8 cellular contexts compared by ENCODE assay signal in genomic region chr1:91282695-91283420, GRCh38.
DNase-seq lines count a peak whose midpoint lies in the region; ATAC-seq and TF ChIP-seq lines count a peak whose summit lies in the region.

No MANE protein-coding gene starts in this region.

- intact Hi-C loops in posterior cingulate gyrus (cut with DNase I), result loop anchor here (2.0 to 5.0 kb wide), 3 partner anchors 116 to 644 kb away; partner anchors contain the start of gene CDC7

- TF ChIP-seq CTCF in AG09309 (IDR thresholded peaks at IDR 0.05; ENCODE audit: control insufficient read depth, insufficient read depth, low read depth, low read length, missing control alignments) (peak; percentile 76), OCI-LY3 (IDR thresholded peaks at IDR 0.05; ENCODE audit: low read depth, low read length) (peak; percentile 78)

- no peak overlapping the region for H3K27ac ChIP-seq in OCI-LY3 (ENCODE audit: low read length)

- no peaks in the 10 kb centered on the region for H4K20me1 ChIP-seq in OCI-LY3 (ENCODE audit: insufficient read depth, low read length)

- peak overlapping the region; percentile 6 for H3K9ac ChIP-seq in OCI-LY3 (ENCODE audit: low read length)

- no peaks in the 10 kb centered on the region for H3K4me1 ChIP-seq in OCI-LY3 (ENCODE audit: low read length)

- H3K4me3 ChIP-seq in AG09309 (ENCODE audit: control insufficient read depth, low read depth, low read length) (no peak overlapping the region), OCI-LY3 (ENCODE audit: low read length) (peak overlapping the region; percentile 79)

- H3K4me2 ChIP-seq in OCI-LY3 (ENCODE audit: low read length), result peak overlapping the region; percentile 66

- H3K9me3 ChIP-seq in OCI-LY3 (ENCODE audit: insufficient read depth, low read length), result no peaks in the 10 kb centered on the region

- H3K27me3 ChIP-seq in OCI-LY3 (ENCODE audit: low read depth, low read length), result no peaks in the 10 kb centered on the region

- no peaks in the 10 kb centered on the region for H3K79me2 ChIP-seq in OCI-LY3 (ENCODE audit: low read length)

- ATAC-seq in GM18502 (IDR thresholded peaks at IDR 0.05; ENCODE audit: poor library complexity, unreplicated experiment) (peak; percentile 79), GM21360 (IDR thresholded peaks at IDR 0.05; ENCODE audit: unreplicated experiment) (no peak)

- DNase-seq in AG09309 (ENCODE audit: low read depth) (peak; percentile 47), HuH-7 (ENCODE audit: low spot score) (peak; percentile 52), glomerular visceral epithelial cell (ENCODE audit: extremely low spot score) (peak; percentile 63), posterior cingulate gyrus (peak in 8 of 10 donors; percentile 40 to 90 (median 55))
- DNase-seq in activated effector memory CD4-positive, alpha-beta T cell treated with anti-CD3 and anti-CD28 coated beads, Interleukin-2, amount 50 U/mL, for 16 hours, result peak; percentile 70

- H3K36me3 ChIP-seq in OCI-LY3 (replicated peaks; ENCODE audit: low read depth, low read length), result no peaks in the 10 kb centered on the region

- H2AFZ ChIP-seq in OCI-LY3 (ENCODE audit: low read depth, low read length), result peak overlapping the region; percentile 68
